ENCODE assay signal across 26 cellular contexts in the genomic region with DNA sequence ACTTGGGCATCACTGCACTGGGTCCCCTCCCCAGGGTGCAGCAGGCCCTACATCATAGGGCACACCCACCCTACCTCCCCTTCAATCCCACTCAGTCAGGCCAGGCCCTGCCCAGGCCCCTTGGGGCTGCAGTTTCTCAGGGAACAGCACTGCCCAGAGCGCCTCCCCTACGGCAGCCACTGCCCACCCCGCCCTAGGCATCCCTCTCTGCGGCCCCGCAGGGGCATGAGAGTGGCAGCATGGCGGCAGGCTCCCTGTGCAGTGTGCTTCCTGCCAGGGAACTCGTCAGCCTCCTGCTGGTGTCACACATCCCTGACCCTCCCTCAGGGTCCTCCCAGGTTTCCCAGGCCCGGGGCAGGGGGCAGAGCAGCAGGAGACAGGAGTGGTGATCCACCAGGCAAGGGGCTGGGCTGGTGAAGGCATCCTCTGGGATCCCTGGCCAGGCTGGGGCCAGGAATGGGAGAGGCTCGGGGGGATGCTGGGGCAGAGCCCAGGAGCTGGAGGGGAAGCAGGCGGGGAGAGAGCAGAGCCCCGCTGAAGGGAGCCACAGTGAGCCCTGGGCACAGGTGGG. TPM values are rescaled to one million over a fixed set of nuclear protein-coding genes. Genes with fewer than 3 reads are reported as not detected.
DNase-seq lines count a peak whose midpoint lies in the region; ATAC-seq, FAIRE-seq and TF ChIP-seq lines count a peak whose summit lies in the region.
"Had no signal": no experiment of that assay in that cellular context is flagged by ENCODE, and none has a peak within 500 bp of the region (broad histone marks: within the 10 kb centered on the region; RNA-seq: fewer than 3 reads in every experiment).

No MANE protein-coding gene starts in this region.

- TSS peak; percentile 68 for BruUV-seq in PC-9 (replicated peaks; lab: Mats Ljungman, UMichigan)

- no peak overlapping the region for H3K14ac ChIP-seq in H1 (ENCODE audit: insufficient read length)
- no peak overlapping the region for H3K14ac ChIP-seq in mesenchymal stem cell (ENCODE audit: low read length in 2 of 2)

- H3K79me1 ChIP-seq in H1 (ENCODE audit: low read depth, low read length): no peaks in the 10 kb centered on the region
- H3K79me1 ChIP-seq in mesenchymal stem cell (replicated peaks; ENCODE audit: low read length, poor library complexity, severe bottlenecking): no peaks in the 10 kb centered on the region

- no peak for TF ChIP-seq RAD21 in H1 (IDR thresholded peaks at IDR 0.05 in 1 of 2, conservative IDR thresholded peaks at IDR 0.05 in 1 of 2; ENCODE audit: low read depth in 2 of 2, low read length in 2 of 2)

- TF ChIP-seq POLR2A in H1 (IDR thresholded peaks at IDR 0.05; ENCODE audit: control extremely low read depth in 1 of 2, low read depth in 2 of 2, low read length in 2 of 2): no peak

- H2AK5ac ChIP-seq in H1 (ENCODE audit: low read depth, low read length) (no peak overlapping the region), mesenchymal stem cell (ENCODE audit: low read length, severe bottlenecking) (no peak overlapping the region)

- DNase-seq in PC-9: no peak
- DNase-seq in H1 (ENCODE audit: low read depth in 1 of 2, low spot score in 2 of 2): no peak
- no peak for DNase-seq in mesenchymal stem cell
- DNase-seq in NCI-H1048 (lab: John Stamatoyannopoulos, UW): no peak
- no peak for DNase-seq in NCI-H524 treated with DMSO at 0.1 percent for 48 hours (lab: John Stamatoyannopoulos, UW)
- DNase-seq: activated CD8-positive, alpha-beta T cell treated with anti-CD3 and anti-CD28 coated beads for 36 hours; activated naive CD4-positive, alpha-beta T cell; activated T-cell treated with anti-CD3 and anti-CD28 coated beads, Interleukin-2, amount 50 U/mL, for 1 hour; dermis blood vessel endothelial cell; DMS79 treated with DMSO at 0.1 percent for 48 hours; foreskin keratinocyte; hypothalamus; naive B cell; NCI-H1105 treated with DMSO at 0.1 percent for 48 hours; NCI-H510A; occipital lobe; stimulated activated naive B cell treated with anti-CD40 and anti-IgM and Interleukin-4, amounts not matched to agents 10 μg/mL and 1 μg/mL and 100 μg/mL, for 72 hours had no signal

- no peak for FAIRE-seq in H1 (lab: Jason Lieb, UNC)
- FAIRE-seq: GM12891, GM19239, small intestine had no signal

- H3K18ac ChIP-seq in H1 (ENCODE audit: extremely low read depth, low read length) (no peak overlapping the region), mesenchymal stem cell (ENCODE audit: low read depth in 1 of 2, low read length in 2 of 2) (no peak overlapping the region)

- no peak overlapping the region for H4K5ac ChIP-seq in H1 (ENCODE audit: insufficient read length, low read depth, low read length)

- H3K9me2 ChIP-seq in PC-9 (ENCODE audit: insufficient read depth): no peaks in the 10 kb centered on the region

- no peaks in the 10 kb centered on the region for H3K79me2 ChIP-seq in PC-9 (ENCODE audit: low read depth)
- H3K79me2 ChIP-seq in H1 (ENCODE audit: control insufficient read depth in 1 of 2, insufficient read depth in 2 of 2, low read length in 2 of 2): no peaks in the 10 kb centered on the region

- H4K91ac ChIP-seq in H1 (replicated peaks; ENCODE audit: insufficient read length, low read length) (no peak overlapping the region), mesenchymal stem cell (ENCODE audit: low read length) (peak overlapping the region; percentile 40)

- H2BK5ac ChIP-seq in H1 (ENCODE audit: low read depth, low read length): no peak overlapping the region
- H2BK5ac ChIP-seq in mesenchymal stem cell (ENCODE audit: low read depth, low read length, poor library complexity, severe bottlenecking): no peak overlapping the region

- H2AFZ ChIP-seq in PC-9 (no peak overlapping the region), H1 (ENCODE audit: low read length) (no peak overlapping the region), mesenchymal stem cell (ENCODE audit: low read depth, low read length) (no peak overlapping the region)

- 85% methylated on average over 4 of the region's 11 CpGs; no CpG with 5 or more reads in 1 of the 2 experiments for WGBS in H1 (ENCODE audit: extremely low coverage in 1 of 2, insufficient coverage in 1 of 2, insufficient read length in 1 of 2, insufficient replicate concordance in 2 of 2, low coverage in 1 of 2, low lambda C conversion rate in 2 of 2, missing lambda C conversion rate in 1 of 2), 2 experiments
- WGBS in mesenchymal stem cell: 77% methylated on average over 11 of the region's 11 CpGs

- H4K8ac ChIP-seq in H1 (ENCODE audit: extremely low read depth, insufficient read depth, low read length) (peak overlapping the region; percentile 80; the same call in 1 of the 2 replicates), mesenchymal stem cell (ENCODE audit: low read length) (no peak overlapping the region)

- TF ChIP-seq EP300 in H1 (IDR thresholded peaks at IDR 0.05; ENCODE audit: borderline replicate concordance in 1 of 2, low read depth in 2 of 2, low read length in 2 of 2): no peak

- H3K56ac ChIP-seq in H1 (replicated peaks; ENCODE audit: insufficient read length, low read depth, low read length): no peak overlapping the region

- H3K4me2 ChIP-seq in PC-9: peak overlapping the region; percentile 71
- H3K4me2 ChIP-seq in H1 (ENCODE audit: insufficient read depth in 1 of 2, low read depth in 2 of 2, low read length in 2 of 2): no peak overlapping the region
- no peak overlapping the region for H3K4me2 ChIP-seq in mesenchymal stem cell (ENCODE audit: low read length, poor library complexity, severe bottlenecking)

- H2BK120ac ChIP-seq in H1 (replicated peaks; ENCODE audit: low read depth, low read length) (no peak overlapping the region), mesenchymal stem cell (ENCODE audit: low read depth, low read length) (no peak overlapping the region)

- H3F3A ChIP-seq in PC-9 (ENCODE audit: insufficient read depth, low read depth): no peaks in the 10 kb centered on the region

- intact Hi-C loops in PC-9 (cut with micrococcal nuclease; ENCODE audit: unreplicated experiment): no loop called here

- H3K4ac ChIP-seq in H1 (replicated peaks; ENCODE audit: insufficient read length, low read depth, low read length) (no peak overlapping the region), mesenchymal stem cell (ENCODE audit: low read depth in 1 of 2, low read length in 2 of 2) (no peak overlapping the region)

- no peak overlapping the region for H2BK20ac ChIP-seq in H1 (ENCODE audit: low read length)

- ATAC-seq in HG03469 (IDR thresholded peaks at IDR 0.05; ENCODE audit: unreplicated experiment) (no peak), GM18873 (IDR thresholded peaks at IDR 0.05; ENCODE audit: low FRiP score, unreplicated experiment) (no peak)
- ATAC-seq: activated CD4-positive, CD25-positive, alpha-beta regulatory T cell treated with anti-CD3 and anti-CD28 coated beads, Interleukin-2, amount 50 U/mL, for 24 hours; activated CD8-positive, alpha-beta T cell treated with anti-CD3 and anti-CD28 coated beads for 36 hours; stimulated activated naive B cell treated with anti-CD40 and anti-IgM and Interleukin-4, amounts not matched to agents 10 μg/mL and 1 μg/mL and 100 μg/mL, for 72 hours had no signal

- TF ChIP-seq CTCF in 22Rv1 (IDR thresholded peaks at IDR 0.05): no peak
- no peak for TF ChIP-seq CTCF in PC-9 (conservative IDR thresholded peaks at IDR 0.05)
- no peak for TF ChIP-seq CTCF in H1 (IDR thresholded peaks at IDR 0.05; ENCODE audit: control extremely low read depth in 1 of 3, insufficient read depth in 1 of 3, low read depth in 1 of 3, low read length in 3 of 3)

- H3K9ac ChIP-seq in H1 (replicated peaks in 1 of 4; ENCODE audit: extremely low read depth in 1 of 4, low read depth in 3 of 4, low read length in 3 of 4) (no peak overlapping the region), mesenchymal stem cell (ENCODE audit: low read length) (no peak overlapping the region)

- H3K4me1 ChIP-seq in PC-9 (replicated peaks; ENCODE audit: insufficient read depth) (no peaks in the 10 kb centered on the region), H1 (replicated peaks in 1 of 4; ENCODE audit: control insufficient read depth in 3 of 4, insufficient read depth in 4 of 4, low read length in 3 of 4) (no peaks in the 10 kb centered on the region; a peak in 1 of 7 replicates), mesenchymal stem cell (ENCODE audit: control insufficient read depth, insufficient read depth, low read depth, low read length) (no peaks in the 10 kb centered on the region)
- H3K4me1 ChIP-seq: Caco-2, foreskin keratinocyte, tibial nerve had no signal

- no peaks in the 10 kb centered on the region for H4K20me1 ChIP-seq in PC-9 (ENCODE audit: insufficient read depth)
- no peaks in the 10 kb centered on the region for H4K20me1 ChIP-seq in H1 (replicated peaks in 1 of 2; ENCODE audit: control insufficient read depth in 1 of 2, insufficient read depth in 2 of 2, low read length in 2 of 2)

- no peaks in the 10 kb centered on the region for H3K23me2 ChIP-seq in H1 (ENCODE audit: low read depth, low read length)

- H2BK15ac ChIP-seq in H1 (ENCODE audit: low read length): 0 out of 2 replicates have a peak overlapping the region, but pooled peaks have one; percentile 72
- H2BK15ac ChIP-seq in mesenchymal stem cell (ENCODE audit: low read depth, poor library complexity, severe bottlenecking): peak overlapping the region; percentile 84

- POLR2A ChIA-PET in PC-9 (lab: Charles Lee; ENCODE audit: unreplicated experiment): interaction anchor here (0.5 to 1.1 kb wide), 7 partner anchors 16 to 588 kb away, joined by 3 to 22 read pairs (median 4); partner anchors contain the start of genes BAHCC1 and SLC38A10
- POLR2A ChIA-PET in H1 (lab: Charles Lee; ENCODE audit: partially characterized antibody): no interaction called here

- H3K27me3 ChIP-seq in PC-9 (ENCODE audit: insufficient read depth, low read depth) (no peaks in the 10 kb centered on the region), H1 (replicated peaks in 1 of 4; ENCODE audit: control insufficient read depth in 3 of 4, extremely low read depth in 1 of 4, insufficient read depth in 3 of 4, low read length in 3 of 4) (peaks cover 0 to 14% (median 5%) of the 10 kb centered on the region in 4 experiments; a peak in 3 of 7 replicates), mesenchymal stem cell (ENCODE audit: control insufficient read depth in 1 of 2, insufficient read depth in 1 of 2, low read length in 2 of 2) (peaks cover 11 to 23% of the 10 kb centered on the region in 2 experiments)
- H3K27me3 ChIP-seq: tibial nerve had no signal

- CTCF ChIA-PET in PC-9 (lab: Charles Lee) (interaction anchor here (0.7 to 0.9 kb wide), 2 partner anchors 26 to 87 kb away, joined by 3 read pairs; no protein-coding TSS in a partner anchor), H1 (lab: Charles Lee; ENCODE audit: partially characterized antibody) (interaction anchor here (0.8 to 1.0 kb wide), 2 partner anchors 56 to 67 kb away, joined by 3 read pairs; no protein-coding TSS in a partner anchor)

- H3K36me3 ChIP-seq in PC-9 (ENCODE audit: low read depth): no peaks in the 10 kb centered on the region
- no peaks in the 10 kb centered on the region for H3K36me3 ChIP-seq in H1 (ENCODE audit: control insufficient read depth in 2 of 4, insufficient read depth in 4 of 4, low read length in 3 of 4)
- no peaks in the 10 kb centered on the region for H3K36me3 ChIP-seq in mesenchymal stem cell (ENCODE audit: control insufficient read depth in 1 of 2, insufficient read depth in 2 of 2, low read depth in 1 of 2, low read length in 2 of 2)
- H3K36me3 ChIP-seq: tibial nerve had no signal

- H3K9me3 ChIP-seq in PC-9 (ENCODE audit: insufficient read depth, low read depth): no peaks in the 10 kb centered on the region
- no peaks in the 10 kb centered on the region for H3K9me3 ChIP-seq in H1 (ENCODE audit: insufficient read depth in 2 of 2, low read depth in 1 of 2, low read length in 1 of 2)
- no peaks in the 10 kb centered on the region for H3K9me3 ChIP-seq in mesenchymal stem cell (ENCODE audit: control insufficient read depth, low read length)
- H3K9me3 ChIP-seq: Caco-2, tibial nerve had no signal

- peak overlapping the region; percentile 95 for H3K27ac ChIP-seq in 22Rv1
- H3K27ac ChIP-seq in PC-9: no peak overlapping the region
- H3K27ac ChIP-seq in H1 (ENCODE audit: low read depth, low read length): no peak overlapping the region
- H3K27ac ChIP-seq in mesenchymal stem cell (ENCODE audit: low read length, poor library complexity, severe bottlenecking): no peak overlapping the region
- H3K27ac ChIP-seq: foreskin keratinocyte, tibial nerve had no signal

- H3K23ac ChIP-seq in H1 (ENCODE audit: insufficient read length): no peak overlapping the region
- no peak overlapping the region for H3K23ac ChIP-seq in mesenchymal stem cell (ENCODE audit: low read length in 2 of 2)

- H3K4me3 ChIP-seq in PC-9 (peak overlapping the region; percentile 33; the same call in 1 of the 2 replicates), H1 (ENCODE audit: extremely low read depth in 1 of 4, insufficient read depth in 2 of 4, low read depth in 3 of 4, low read length in 4 of 4) (no peak overlapping the region), mesenchymal stem cell (ENCODE audit: insufficient read depth in 1 of 2, low read depth in 1 of 2, low read length in 2 of 2) (no peak overlapping the region)
- H3K4me3 ChIP-seq: tibial nerve had no signal

- H2BK12ac ChIP-seq in H1 (ENCODE audit: low read depth, low read length): no peak overlapping the region
- H2BK12ac ChIP-seq in mesenchymal stem cell (ENCODE audit: low read length in 2 of 2): no peak overlapping the region

RNA-seq across cellular contexts. Expression of gene BAHCC1, which starts 16.2 kb away (rescaled TPM):
- 33.7 and 35.4 TPM in 2 replicates for total RNA-seq in PC-9 (2021)
- 0.58 and 0.71 TPM in 2 replicates for total RNA-seq in H1 (2021; fragmentation: NEBNext Ultra II Directional; extraction: Animal tissue kit (Norgen Biotek cat#: 25700))
- polyA plus RNA-seq in H1 (2011; rRNA removed): 0.26 and 0.61 TPM in 2 replicates
- polyA plus RNA-seq in H1 (2011; cell fraction: cytosol; rRNA removed): 0.47 TPM
- polyA plus RNA-seq in H1 (2011; cell fraction: nucleus; rRNA removed): 2.9 TPM
- polyA plus RNA-seq in H1 (2012, experiment 1 of 2): 0.44 to 0.98 TPM (median 0.89 TPM) in 4 replicates
- 0.58 TPM for polyA plus RNA-seq in H1 (2012, experiment 2 of 2)
- 0.45 TPM for polyA plus RNA-seq in H1 (2013, experiment 1 of 2)
- 0.50 TPM for polyA plus RNA-seq in H1 (2013, experiment 2 of 2)
- 0.88 and 0.95 TPM in 2 replicates for polyA minus RNA-seq in H1 (2011; rRNA and poly(A)+ RNA removed)
- 3.2 TPM for polyA minus RNA-seq in H1 (2011; cell fraction: cytosol; rRNA and poly(A)+ RNA removed)
- polyA minus RNA-seq in H1 (2011; cell fraction: nucleus; rRNA and poly(A)+ RNA removed): 1.3 TPM
- 8.3 TPM for polyA plus RNA-seq in mesenchymal stem cell (2013, experiment 1 of 2)
- 8.6 TPM for polyA plus RNA-seq in mesenchymal stem cell (2013, experiment 2 of 2)

Comparison
In these comparisons a context has a peak if more than half of its experiments do, and no peak if none do; other contexts are left out.
1. RNA of gene BAHCC1, which starts 16.2 kb away (total RNA-seq): 33.7 to 35.4 TPM in PC-9; 0.58 to 0.71 TPM in H1; every median in the first group is over 10 times any median in the second.